9 cellular contexts compared by ENCODE assay signal in genomic region chr3:45547764-45548683, GRCh38. TPM values are rescaled to one million over a fixed set of nuclear protein-coding genes. Genes with fewer than 3 reads are reported as not detected.
DNase-seq lines count a peak whose midpoint lies in the region; TF ChIP-seq lines count a peak whose summit lies in the region.
"Had no signal": no experiment of that assay in that cellular context is flagged by ENCODE, and none has a peak within 500 bp of the region (broad histone marks: within the 10 kb centered on the region; RNA-seq: fewer than 3 reads in every experiment).

No MANE protein-coding gene starts in this region.

- no peaks in the 10 kb centered on the region for H3K27me3 Mint-ChIP-seq in activated T-cell treated with anti-CD3 and anti-CD28 coated beads, Interleukin-2, amount 50 U/mL, for 24 hours

- no peaks in the 10 kb centered on the region for H3K27me3 ChIP-seq in sigmoid colon

- peaks cover 24% of the 10 kb centered on the region for H3K36me3 Mint-ChIP-seq in activated T-cell treated with anti-CD3 and anti-CD28 coated beads, Interleukin-2, amount 50 U/mL, for 24 hours (ENCODE audit: low read depth)

- TF ChIP-seq CTCF in fibroblast of villous mesenchyme (IDR thresholded peaks at IDR 0.05; ENCODE audit: insufficient read depth, low read depth, low read length) = no peak
- no peak for TF ChIP-seq CTCF in sigmoid colon (IDR thresholded peaks at IDR 0.05)

- peaks cover 0 to 40% (median 30%) of the 10 kb centered on the region in 4 donors for H3K4me1 ChIP-seq in sigmoid colon

- no peaks in the 10 kb centered on the region for H3K9me3 ChIP-seq in sigmoid colon

- no peak for TF ChIP-seq EP300 in sigmoid colon (IDR thresholded peaks at IDR 0.05)

- no peak overlapping the region for H3K27ac Mint-ChIP-seq in activated T-cell treated with anti-CD3 and anti-CD28 coated beads, Interleukin-2, amount 50 U/mL, for 24 hours
- H3K27ac Mint-ChIP-seq: T-helper 1 cell treated with Interleukin-12 subunit alpha and Interleukin-12 subunit beta and Interleukin-4 antibody, amounts not matched to agents 30 μg/mL and 1 μg/mL, for 36 hours had no signal

- no peak overlapping the region for H3K4me3 ChIP-seq in fibroblast of villous mesenchyme (ENCODE audit: low read depth, low read length)
- no peak overlapping the region for H3K4me3 ChIP-seq in sigmoid colon

- WGBS in sigmoid colon, 2 donors = 80 to 90% methylated on average over 7 of the region's 7 CpGs

- H3K27ac ChIP-seq in sigmoid colon = peak overlapping the region; percentile 28 to 51 (median 48)

- intact Hi-C loops in sigmoid colon (cut with DNase I) = no loop called here

- peaks cover 4% of the 10 kb centered on the region for H3K4me1 Mint-ChIP-seq in activated T-cell treated with anti-CD3 and anti-CD28 coated beads, Interleukin-2, amount 50 U/mL, for 24 hours (ENCODE audit: low read depth)

- no peak for TF ChIP-seq POLR2A in sigmoid colon (IDR thresholded peaks at IDR 0.05)

- H3K4me3 Mint-ChIP-seq in activated T-cell treated with anti-CD3 and anti-CD28 coated beads, Interleukin-2, amount 50 U/mL, for 24 hours = no peak overlapping the region
- H3K4me3 Mint-ChIP-seq: T-helper 1 cell treated with Interleukin-12 subunit alpha and Interleukin-12 subunit beta and Interleukin-4 antibody, amounts not matched to agents 30 μg/mL and 1 μg/mL, for 36 hours had no signal

- DNase-seq in ELR (ENCODE audit: low read depth) (peak; percentile 50), RPMI7951 (ENCODE audit: low read depth) (peak; percentile 100), fibroblast of villous mesenchyme (ENCODE audit: low read depth) (peak; percentile 55), sigmoid colon (peak; percentile 80), NCI-H187 (lab: John Stamatoyannopoulos, UW) (no peak), amniotic stem cell (lab: John Stamatoyannopoulos, UW) (no peak), iPS-NIHi11 (ENCODE audit: low spot score) (no peak)
- DNase-seq in activated T-cell treated with anti-CD3 and anti-CD28 coated beads, Interleukin-2, amount 50 U/mL, for 24 hours = no peak

- no peaks in the 10 kb centered on the region for H3K36me3 ChIP-seq in sigmoid colon

- no peaks in the 10 kb centered on the region for H3K9me3 Mint-ChIP-seq in activated T-cell treated with anti-CD3 and anti-CD28 coated beads, Interleukin-2, amount 50 U/mL, for 24 hours
- H3K9me3 Mint-ChIP-seq: T-helper 1 cell treated with Interleukin-12 subunit alpha and Interleukin-12 subunit beta and Interleukin-4 antibody, amounts not matched to agents 30 μg/mL and 1 μg/mL, for 36 hours had no signal

RNA-seq across cellular contexts. Expression of gene LIMD1, which starts 46.5 kb away (rescaled TPM):
- total RNA-seq in RPMI7951 (2014; rRNA removed; shearing (Covaris generic)) = 40.0 and 44.9 TPM in 2 replicates
- total RNA-seq in fibroblast of villous mesenchyme (15.8 and 23.7 TPM in 2 replicates), sigmoid colon (10 to 100 TPM; 12.2 to 19.9 (median 13.2) TPM)
- 10 to 100 TPM in 1 of 3 donors, 1 to 10 TPM in 2; 3.0 to 13.2 (median 3.2) TPM for polyA plus RNA-seq in sigmoid colon

Comparison
In these comparisons a context has a peak if more than half of its experiments do, and no peak if none do; other contexts are left out.
1. DNase-seq: peak in ELR (single experiment), RPMI7951 (single experiment), fibroblast of villous mesenchyme (single experiment) and sigmoid colon (single experiment); none in NCI-H187 (0 of 2), amniotic stem cell (single experiment), iPS-NIHi11 (single experiment) and activated T-cell treated with anti-CD3 and anti-CD28 coated beads, Interleukin-2, amount 50 U/mL, for 24 hours (single experiment).